In the genomic region with DNA sequence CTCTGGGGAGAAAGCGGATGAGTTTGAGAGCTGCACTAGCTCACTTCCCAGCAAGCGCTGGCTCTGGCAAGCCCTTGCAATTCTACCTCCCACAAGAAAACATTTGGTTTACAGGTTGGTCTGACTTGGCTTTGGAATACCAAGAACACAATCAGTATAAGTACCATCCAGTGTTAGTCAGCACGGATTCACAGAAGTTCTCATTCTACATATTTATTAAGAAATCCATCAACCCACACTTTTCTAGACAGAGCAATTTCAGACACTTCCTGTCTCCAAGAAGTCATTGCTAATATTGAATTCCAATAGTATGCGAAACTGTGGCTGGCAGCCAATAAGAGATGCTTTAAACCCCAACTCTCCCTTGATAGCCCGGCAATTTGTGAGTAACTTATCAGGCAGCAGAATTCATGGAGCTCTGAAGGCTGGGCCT, we compare ENCODE assay signal across 22 cellular contexts. TPM values are rescaled to one million over a fixed set of nuclear protein-coding genes. Genes with fewer than 3 reads are reported as not detected.
DNase-seq lines count a peak whose midpoint lies in the region; ATAC-seq, FAIRE-seq and TF ChIP-seq lines count a peak whose summit lies in the region.
"Had no signal": no experiment of that assay in that cellular context is flagged by ENCODE, and none has a peak within 500 bp of the region (broad histone marks: within the 10 kb centered on the region; RNA-seq: fewer than 3 reads in every experiment).

No MANE protein-coding gene starts in this region.

- TF ChIP-seq CTCF in bronchial epithelial cell (IDR thresholded peaks at IDR 0.05; ENCODE audit: insufficient read depth, low read length, severe bottlenecking), result no peak
- TF ChIP-seq CTCF in D721Med (IDR thresholded peaks at IDR 0.05; ENCODE audit: insufficient read depth, missing control alignments), result no peak
- TF ChIP-seq CTCF in osteocyte (IDR thresholded peaks at IDR 0.05), result no peak

- H3K27ac Mint-ChIP-seq in osteocyte (ENCODE audit: unreplicated experiment), result no peak overlapping the region
- H3K27ac Mint-ChIP-seq: activated naive CD4-positive, alpha-beta T cell treated with anti-CD3 and anti-CD28 coated beads, Interleukin-2, amount 50 U/mL, for 24 hours; B cell; IgD-negative memory B cell had no signal

- no peaks in the 10 kb centered on the region for H3K9me3 Mint-ChIP-seq in osteocyte (ENCODE audit: unreplicated experiment)
- H3K9me3 Mint-ChIP-seq: activated naive CD4-positive, alpha-beta T cell treated with anti-CD3 and anti-CD28 coated beads, Interleukin-2, amount 50 U/mL, for 24 hours; IgD-negative memory B cell had no signal

- DNase-seq in AG08396 (ENCODE audit: low spot score) (peak; percentile 64), HT1080 (ENCODE audit: low read depth) (peak; percentile 67), bronchial epithelial cell (ENCODE audit: low read depth) (peak; percentile 61), kidney tubule cell (ENCODE audit: low spot score) (peak; percentile 33), D721Med (ENCODE audit: insufficient read length, low spot score) (no peak), osteocyte (ENCODE audit: extremely low spot score, unreplicated experiment) (no peak), NCI-H69 (lab: John Stamatoyannopoulos, UW) (no peak)
- DNase-seq: activated CD8-positive, alpha-beta memory T cell treated with anti-CD3 and anti-CD28 coated beads, Interleukin-2, amount 50 U/mL, for 4 hours; DMS79; esophagus squamous epithelium; mesendoderm; PC-9; spleen; T-helper 1 cell; testis had no signal

- no peaks in the 10 kb centered on the region for H3K27me3 ChIP-seq in bronchial epithelial cell (ENCODE audit: control insufficient read depth, insufficient read depth, low read length)
- H3K27me3 ChIP-seq: esophagus squamous epithelium, testis had no signal

- H3K36me3 ChIP-seq in bronchial epithelial cell (ENCODE audit: control insufficient read depth, insufficient read depth, low read length), result no peaks in the 10 kb centered on the region
- H3K36me3 ChIP-seq: esophagus squamous epithelium, neutrophil, spleen had no signal

- no peak overlapping the region for H3K4me3 Mint-ChIP-seq in osteocyte (ENCODE audit: unreplicated experiment)
- H3K4me3 Mint-ChIP-seq: activated naive CD4-positive, alpha-beta T cell treated with anti-CD3 and anti-CD28 coated beads, Interleukin-2, amount 50 U/mL, for 24 hours; B cell; IgD-negative memory B cell had no signal

- no peak overlapping the region for H3K4me3 ChIP-seq in bronchial epithelial cell (ENCODE audit: low read depth, low read length)
- H3K4me3 ChIP-seq: esophagus squamous epithelium, PC-9, spleen, testis had no signal

- peaks cover 3% of the 10 kb centered on the region for H3K27me3 Mint-ChIP-seq in osteocyte (ENCODE audit: unreplicated experiment)

- H3K36me3 Mint-ChIP-seq in osteocyte (ENCODE audit: unreplicated experiment), result no peaks in the 10 kb centered on the region
- H3K36me3 Mint-ChIP-seq: activated naive CD4-positive, alpha-beta T cell treated with anti-CD3 and anti-CD28 coated beads, Interleukin-2, amount 50 U/mL, for 24 hours; IgD-negative memory B cell had no signal

- no peak for ATAC-seq in GM21619 (IDR thresholded peaks at IDR 0.05; ENCODE audit: unreplicated experiment)
- ATAC-seq: activated CD4-positive, CD25-positive, alpha-beta regulatory T cell treated with anti-CD3 and anti-CD28 coated beads, Interleukin-2, amount 50 U/mL, for 24 hours had no signal

- H3K4me1 Mint-ChIP-seq in osteocyte (ENCODE audit: unreplicated experiment), result peaks cover 12% of the 10 kb centered on the region
- H3K4me1 Mint-ChIP-seq: B cell, IgD-negative memory B cell had no signal

- FAIRE-seq in bronchial epithelial cell (lab: Jason Lieb, UNC), result no peak
- FAIRE-seq in D721Med (lab: Jason Lieb, UNC), result no peak
- FAIRE-seq: colon had no signal

RNA-seq across cellular contexts. Expression of gene WASF3, which starts 59.5 kb away (rescaled TPM):
- total RNA-seq in HT1080 (2014; rRNA removed; shearing (Covaris generic)), result 5.9 and 6.5 TPM in 2 replicates
- polyA plus RNA-seq in HT1080 (2015; cell fraction: cytosol; rRNA removed), result 10.9 and 15.7 TPM in 2 replicates
- 10.9 and 12.8 TPM in 2 replicates for polyA plus RNA-seq in HT1080 (2015; cell fraction: nucleus; rRNA removed)
- 4.5 and 5.5 TPM in 2 replicates for total RNA-seq in bronchial epithelial cell
- 17.1 and 20.0 TPM in 2 replicates for total RNA-seq in osteocyte
- polyA plus RNA-seq: IgD-negative memory B cell had no signal

Comparison
In these comparisons a context has a peak if more than half of its experiments do, and no peak if none do; other contexts are left out.
1. DNase-seq: peak in AG08396 (single experiment), HT1080 (single experiment), bronchial epithelial cell (single experiment) and kidney tubule cell (single experiment); none in D721Med (single experiment), osteocyte (single experiment) and NCI-H69 (single experiment).